7 cellular contexts compared by ENCODE assay signal in the genomic region with DNA sequence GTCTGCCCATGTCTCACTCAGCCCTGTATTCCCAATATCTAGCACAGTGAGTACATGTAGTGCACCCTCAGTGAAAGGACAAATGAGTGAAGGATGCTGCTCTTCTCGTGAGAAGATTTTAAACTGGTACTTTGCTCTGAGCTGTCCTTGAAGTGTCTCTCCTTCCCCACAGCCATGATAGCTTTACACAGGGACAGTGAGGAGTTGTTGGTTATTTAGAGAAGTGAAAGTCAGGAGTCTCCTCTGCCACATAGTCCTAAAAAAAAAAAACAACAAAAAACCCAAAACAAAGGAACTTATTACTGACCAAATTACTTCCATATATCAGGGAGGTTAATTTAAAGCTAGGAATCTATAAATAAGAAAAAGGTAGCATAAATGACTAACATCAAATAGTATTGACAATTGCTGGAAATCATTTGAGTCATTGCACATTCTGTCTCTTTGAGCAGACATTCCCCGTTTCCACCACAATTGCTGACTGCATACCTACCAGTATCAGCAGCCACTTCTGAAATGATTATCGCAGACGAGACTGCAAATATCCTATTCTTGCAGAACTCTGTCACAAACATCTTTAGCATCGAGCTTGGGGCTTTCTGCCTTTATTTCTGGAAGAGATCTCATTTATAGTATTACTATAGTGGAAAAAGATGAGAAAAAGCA.
A peak's percentile ranks its signal among the peaks of the same experiment; 100 is the strongest.
DNase-seq lines count a peak whose midpoint lies in the region; ATAC-seq and TF ChIP-seq lines count a peak whose summit lies in the region.

No MANE protein-coding gene starts in this region.

- DNase-seq in activated T-helper 1 cell treated with anti-CD3 and anti-CD28 coated beads, Interleukin-12 subunit alpha, Interleukin-12 subunit beta, Interleukin-2, Interleukin-4 antibody, amounts not matched to agents 30 ng/mL and 10 ng/mL and 1 ng/mL, durations not matched to agents 14 hours and 24 hours and 36 hours (ENCODE audit: low spot score), result no peak
- peak in 2 of 3 experiments; percentile 15 to 31 for DNase-seq in stimulated activated CD4-positive, alpha-beta T cell treated with anti-CD3 and anti-CD28 coated beads, TNF-alpha, amount 100 ng/mL, for 24 hours (ENCODE audit: low read depth in 3 of 3)
- no peak for DNase-seq in GM13977 (ENCODE audit: low spot score)
- DNase-seq in SHP77 (lab: John Stamatoyannopoulos, UW), result no peak
- DNase-seq in body of pancreas, result no peak

- H3K27me3 Mint-ChIP-seq in activated T-helper 1 cell treated with anti-CD3 and anti-CD28 coated beads, Interleukin-12 subunit alpha, Interleukin-12 subunit beta, Interleukin-2, Interleukin-4 antibody, amounts not matched to agents 30 ng/mL and 10 ng/mL and 1 ng/mL, durations not matched to agents 14 hours and 24 hours and 36 hours (ENCODE audit: insufficient read depth), result peaks cover 3% of the 10 kb centered on the region

- intact Hi-C loops in activated T-helper 1 cell treated with anti-CD3 and anti-CD28 coated beads, Interleukin-12 subunit alpha, Interleukin-12 subunit beta, Interleukin-2, Interleukin-4 antibody, amounts not matched to agents 30 ng/mL and 10 ng/mL and 1 ng/mL, durations not matched to agents 14 hours and 24 hours and 36 hours (cut with micrococcal nuclease), result loop anchor here (1.0 kb wide), 5 partner anchors 26 to 206 kb away; no protein-coding TSS in a partner anchor
- intact Hi-C loops in body of pancreas (cut with DNase I), result no loop called here

- H3K27me3 ChIP-seq in body of pancreas, result no peaks in the 10 kb centered on the region

- H3K9me3 Mint-ChIP-seq in activated T-helper 1 cell treated with anti-CD3 and anti-CD28 coated beads, Interleukin-12 subunit alpha, Interleukin-12 subunit beta, Interleukin-2, Interleukin-4 antibody, amounts not matched to agents 30 ng/mL and 10 ng/mL and 1 ng/mL, durations not matched to agents 14 hours and 24 hours and 36 hours, result peaks cover 5% of the 10 kb centered on the region

- H3K27ac Mint-ChIP-seq in activated T-helper 1 cell treated with anti-CD3 and anti-CD28 coated beads, Interleukin-12 subunit alpha, Interleukin-12 subunit beta, Interleukin-2, Interleukin-4 antibody, amounts not matched to agents 30 ng/mL and 10 ng/mL and 1 ng/mL, durations not matched to agents 14 hours and 24 hours and 36 hours, result peak overlapping the region; percentile 66

- H3K9me3 ChIP-seq in body of pancreas, result no peaks in the 10 kb centered on the region

- in situ Hi-C loops in GM13977 (cut with MboI; ENCODE audit: low pct_unique_long_range_greater_than_20kb, low sequenced_read_pairs, unreplicated experiment), result no loop called here

- H3K36me3 Mint-ChIP-seq in activated T-helper 1 cell treated with anti-CD3 and anti-CD28 coated beads, Interleukin-12 subunit alpha, Interleukin-12 subunit beta, Interleukin-2, Interleukin-4 antibody, amounts not matched to agents 30 ng/mL and 10 ng/mL and 1 ng/mL, durations not matched to agents 14 hours and 24 hours and 36 hours (ENCODE audit: low read depth), result peaks cover 10% of the 10 kb centered on the region

- no peaks in the 10 kb centered on the region for H3K36me3 ChIP-seq in body of pancreas (replicated peaks in 1 of 2; ENCODE audit: insufficient read depth in 1 of 2, low read depth in 2 of 2)

- peak overlapping the region in 2 of 4 donors; percentile 25 to 60 for H3K27ac ChIP-seq in body of pancreas

- H3K4me1 Mint-ChIP-seq in activated T-helper 1 cell treated with anti-CD3 and anti-CD28 coated beads, Interleukin-12 subunit alpha, Interleukin-12 subunit beta, Interleukin-2, Interleukin-4 antibody, amounts not matched to agents 30 ng/mL and 10 ng/mL and 1 ng/mL, durations not matched to agents 14 hours and 24 hours and 36 hours (ENCODE audit: low read depth), result peaks cover 53% of the 10 kb centered on the region

- no peak overlapping the region for H3K4me3 ChIP-seq in body of pancreas

- 75 to 83% methylated on average over 5 of the region's 5 CpGs for WGBS in body of pancreas, 2 donors

- no peak for TF ChIP-seq POLR2A in body of pancreas (IDR thresholded peaks at IDR 0.05)

- no peak overlapping the region for H3K4me3 Mint-ChIP-seq in activated T-helper 1 cell treated with anti-CD3 and anti-CD28 coated beads, Interleukin-12 subunit alpha, Interleukin-12 subunit beta, Interleukin-2, Interleukin-4 antibody, amounts not matched to agents 30 ng/mL and 10 ng/mL and 1 ng/mL, durations not matched to agents 14 hours and 24 hours and 36 hours

- TF ChIP-seq CTCF in GM13977 (IDR thresholded peaks at IDR 0.05; ENCODE audit: extremely low read depth, insufficient read depth, missing control alignments), result no peak
- no peak for TF ChIP-seq CTCF in body of pancreas (IDR thresholded peaks at IDR 0.05)

- ATAC-seq in GM19023 (IDR thresholded peaks at IDR 0.05; ENCODE audit: unreplicated experiment) (peak; percentile 4), HG02938 (IDR thresholded peaks at IDR 0.05; ENCODE audit: unreplicated experiment) (peak; percentile 1), body of pancreas (no peak)

- peaks cover 17% of the 10 kb centered on the region for H3K4me1 ChIP-seq in body of pancreas

Comparison
In these comparisons a context has a peak if more than half of its experiments do, and no peak if none do; other contexts are left out.
1. DNase-seq: peak in stimulated activated CD4-positive, alpha-beta T cell treated with anti-CD3 and anti-CD28 coated beads, TNF-alpha, amount 100 ng/mL, for 24 hours (2 of 3); none in activated T-helper 1 cell treated with anti-CD3 and anti-CD28 coated beads, Interleukin-12 subunit alpha, Interleukin-12 subunit beta, Interleukin-2, Interleukin-4 antibody, amounts not matched to agents 30 ng/mL and 10 ng/mL and 1 ng/mL, durations not matched to agents 14 hours and 24 hours and 36 hours (single experiment), GM13977 (single experiment), SHP77 (0 of 2) and body of pancreas (0 of 4).